Comparison of ENCODE assay signal across 31 cellular contexts in the genomic region with DNA sequence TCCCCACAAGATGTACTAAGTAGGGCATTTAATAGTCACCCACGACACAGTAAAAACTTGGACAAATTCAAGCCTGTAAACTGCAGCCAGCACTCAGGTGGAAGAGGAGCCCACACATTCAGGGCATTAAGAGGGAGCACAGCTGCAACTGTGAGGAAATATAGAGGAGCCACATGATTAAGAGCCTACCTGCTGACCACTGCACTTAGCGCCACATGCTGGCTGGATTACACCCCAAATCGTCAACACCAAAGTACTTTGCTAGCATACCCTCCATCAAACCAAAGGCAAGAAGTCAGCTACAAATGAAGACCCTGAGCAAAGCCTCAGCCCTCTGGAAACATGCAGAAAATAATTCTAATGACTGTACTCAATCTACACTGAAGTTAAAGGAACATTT.
"Had no signal": no experiment of that assay in that cellular context is flagged by ENCODE, and none has a peak within 500 bp of the region (broad histone marks: within the 10 kb centered on the region; RNA-seq: fewer than 3 reads in every experiment).

No MANE protein-coding gene starts in this region.

- H3K27ac Mint-ChIP-seq: T-cell had no signal

- H3K4me3 Mint-ChIP-seq: T-cell had no signal

- H3K36me3 Mint-ChIP-seq: T-cell had no signal

- H3K27me3 ChIP-seq: SJCRH30 had no signal

- H3K4me1 Mint-ChIP-seq: T-cell had no signal

- H3K4me3 ChIP-seq: PC-9, SJCRH30, SK-N-MC had no signal

- H3K4me1 ChIP-seq: SJCRH30 had no signal

- H3K4me2 ChIP-seq: PC-9 had no signal

- H3K27ac ChIP-seq: PC-9, RWPE1, SJCRH30, SK-N-MC had no signal

- H3K9me3 ChIP-seq: SJCRH30 had no signal

- H2AFZ ChIP-seq: PC-9 had no signal

- H3K36me3 ChIP-seq: SJCRH30 had no signal

- DNase-seq: Karpas-422, MM.1S, MV-4-11, NCI-H1092, NCI-H1105, NCI-H1417 treated with DMSO at 0.1 percent for 48 hours, NCI-H1436 treated with DMSO at 0.1 percent for 48 hours, NCI-H1694 treated with DMSO at 0.1 percent for 48 hours, NCI-H1930, NCI-H2029 treated with DMSO at 0.1 percent for 48 hours, NCI-H2081 treated with DMSO at 0.1 percent for 48 hours, NCI-H2107, NCI-H2171, NCI-H226, NCI-H446 treated with DMSO at 0.1 percent for 48 hours, NCI-H510A, NCI-H524, NCI-H526, NCI-H69, NCI-H748 treated with DMSO at 0.1 percent for 48 hours, NCI-H82, PC-9, SHP77, SIG-M5, SJCRH30, T-cell had no signal

- ATAC-seq: Panc1, Right ventricle myocardium inferior, SK-N-SH treated with all-trans-retinoic acid at 6 μM for 48 hours, T-cell had no signal
